ENCODE assay signal across 23 cellular contexts in the genomic region with DNA sequence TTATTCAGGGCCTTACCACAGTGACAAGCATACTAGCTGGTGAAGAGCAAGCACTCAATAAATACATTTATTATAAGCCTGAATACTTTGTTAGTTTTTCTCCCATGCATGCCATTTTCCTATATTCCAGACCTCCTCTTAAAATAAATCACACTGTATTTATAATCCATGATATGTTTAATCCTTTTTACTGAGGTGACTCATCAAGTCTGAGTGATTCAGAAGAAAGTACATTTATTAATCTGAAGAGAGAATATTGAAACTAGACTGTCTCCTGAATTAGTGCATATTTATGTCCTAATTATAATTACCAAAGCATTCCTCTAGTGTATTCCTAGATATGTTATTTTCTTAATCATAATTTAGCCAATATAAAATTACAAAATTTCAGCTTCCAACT.
DNase-seq lines count a peak whose midpoint lies in the region; ATAC-seq and TF ChIP-seq lines count a peak whose summit lies in the region.
"Had no signal": no experiment of that assay in that cellular context is flagged by ENCODE, and none has a peak within 500 bp of the region (broad histone marks: within the 10 kb centered on the region; RNA-seq: fewer than 3 reads in every experiment).

No MANE protein-coding gene starts in this region.

- H3K4me3 Mint-ChIP-seq in chondrocyte (ENCODE audit: unreplicated experiment): no peak overlapping the region
- H3K4me3 Mint-ChIP-seq: B cell, CD14-positive monocyte, H9 had no signal

- peaks cover 19% of the 10 kb centered on the region for H3K36me3 Mint-ChIP-seq in chondrocyte (ENCODE audit: low read depth)
- H3K36me3 Mint-ChIP-seq: CD14-positive monocyte had no signal

- TF ChIP-seq EP300 in SK-N-SH (IDR thresholded peaks at IDR 0.05; ENCODE audit: borderline replicate concordance in 1 of 2, low read depth in 1 of 2, low read length in 1 of 2): no peak

- H3K9me3 Mint-ChIP-seq in chondrocyte (ENCODE audit: low read depth): no peaks in the 10 kb centered on the region
- H3K9me3 Mint-ChIP-seq: CD14-positive monocyte had no signal

- no peaks in the 10 kb centered on the region for H3F3A ChIP-seq in SK-N-SH (replicated peaks; ENCODE audit: insufficient read depth)

- no peaks in the 10 kb centered on the region for H3K27me3 Mint-ChIP-seq in chondrocyte (ENCODE audit: low read depth)

- H3K4me2 ChIP-seq in SK-N-SH: no peak overlapping the region
- H3K4me2 ChIP-seq: KMS-11 had no signal

- no peaks in the 10 kb centered on the region for H4K20me1 ChIP-seq in SK-N-SH (ENCODE audit: insufficient read depth)

- H3K4me1 ChIP-seq in SK-N-SH (ENCODE audit: control insufficient read depth in 1 of 2, insufficient read depth in 2 of 2, low read depth in 1 of 2, low read length in 1 of 2): no peaks in the 10 kb centered on the region; a peak in 1 of 4 replicates
- H3K4me1 ChIP-seq in heart right ventricle: no peaks in the 10 kb centered on the region

- H3K27ac Mint-ChIP-seq in chondrocyte (ENCODE audit: unreplicated experiment): no peak overlapping the region
- H3K27ac Mint-ChIP-seq: B cell, CD14-positive monocyte, H9 had no signal

- H3K27ac ChIP-seq in SK-N-SH (ENCODE audit: low read depth in 2 of 2, low read length in 1 of 2) (no peak overlapping the region), RWPE1 (no peak overlapping the region), heart right ventricle (no peak overlapping the region)
- H3K27ac ChIP-seq: 22Rv1, KMS-11 had no signal

- POLR2A ChIA-PET in SK-N-SH (lab: Yijun Ruan, JAX) (no interaction called here), RWPE1 (lab: Yijun Ruan, JAX; ENCODE audit: low non-redundant PET) (no interaction called here)

- H3K36me3 ChIP-seq in SK-N-SH (replicated peaks in 1 of 2; ENCODE audit: control insufficient read depth in 1 of 2, insufficient read depth in 2 of 2, low read length in 1 of 2): no peaks in the 10 kb centered on the region
- H3K36me3 ChIP-seq in heart right ventricle: no peaks in the 10 kb centered on the region

- no peak overlapping the region for H3K9ac ChIP-seq in SK-N-SH
- H3K9ac ChIP-seq: KMS-11 had no signal

- H3K9me3 ChIP-seq in SK-N-SH: no peaks in the 10 kb centered on the region
- H3K9me3 ChIP-seq in heart right ventricle: no peaks in the 10 kb centered on the region

- H3K27me3 ChIP-seq in SK-N-SH (ENCODE audit: insufficient read depth) (no peaks in the 10 kb centered on the region), heart right ventricle (no peaks in the 10 kb centered on the region)

- no peaks in the 10 kb centered on the region for H3K79me2 ChIP-seq in SK-N-SH (ENCODE audit: insufficient read depth)

- no peak overlapping the region for H2AFZ ChIP-seq in SK-N-SH (ENCODE audit: low read depth)

- H3K4me3 ChIP-seq in SK-N-SH (ENCODE audit: low read depth in 2 of 2, low read length in 1 of 2) (no peak overlapping the region), fibroblast of mammary gland (ENCODE audit: control insufficient read depth, low read depth, low read length) (no peak overlapping the region), heart right ventricle (no peak overlapping the region)

- TF ChIP-seq CTCF in SK-N-SH (IDR thresholded peaks at IDR 0.05) (no peak), RWPE1 (conservative IDR thresholded peaks at IDR 0.05; ENCODE audit: low read depth) (no peak), fibroblast of mammary gland (conservative IDR thresholded peaks at IDR 0.05; ENCODE audit: control insufficient read depth, insufficient read depth, low read depth, low read length) (no peak), chondrocyte (IDR thresholded peaks at IDR 0.05) (no peak), heart right ventricle (IDR thresholded peaks at IDR 0.05) (no peak)

- intact Hi-C loops in heart right ventricle (cut with DNase I): loop anchor here in 1 of 10 donors (10.0 kb wide), 1 partner anchor 368 kb away; no protein-coding TSS in a partner anchor

- DNase-seq in SK-N-SH (no peak), RWPE1 (ENCODE audit: low spot score) (peak; percentile 5), fibroblast of mammary gland (ENCODE audit: low read depth) (peak; percentile 3), chondrocyte (ENCODE audit: low spot score) (no peak), DMS53 treated with DMSO at 0.1 percent for 48 hours (lab: John Stamatoyannopoulos, UW; ENCODE audit: unreplicated experiment) (no peak), heart right ventricle (no peak)
- DNase-seq: DMS53; EL; H9; NCI-H1105; NCI-H146; NCI-H2029; NCI-H2227 treated with DMSO at 0.1 percent for 48 hours; NCI-H510A treated with DMSO at 0.1 percent for 48 hours; NCI-H748 treated with DMSO at 0.1 percent for 48 hours; NK-92 treated with Interleukin-12 subunit alpha and Interleukin-12 subunit beta, amount 100 ng/mL, for 24 hours had no signal

- peaks cover 4% of the 10 kb centered on the region for H3K4me1 Mint-ChIP-seq in chondrocyte (ENCODE audit: low read depth)
- H3K4me1 Mint-ChIP-seq: B cell, CD14-positive monocyte, H9 had no signal

- H3K9me2 ChIP-seq in SK-N-SH: no peaks in the 10 kb centered on the region

- ATAC-seq in SK-N-SH treated with all-trans-retinoic acid at 6 μM for 48 hours (peak; percentile 33; the same call in 1 of the 3 replicates), GM18858 (IDR thresholded peaks at IDR 0.05; ENCODE audit: unreplicated experiment) (no peak), heart right ventricle (no peak)
- ATAC-seq: Panc1 had no signal

- CTCF ChIA-PET in SK-N-SH (lab: Yijun Ruan, JAX): interaction anchor here (0.7 to 1.7 kb wide), 2 partner anchors 8 to 141 kb away, joined by 3 to 5 read pairs; no protein-coding TSS in a partner anchor
- CTCF ChIA-PET in RWPE1 (lab: Yijun Ruan, JAX): no interaction called here

- TF ChIP-seq RAD21 in SK-N-SH (IDR thresholded peaks at IDR 0.05; ENCODE audit: low read length): no peak

TF ChIP-seq in SK-N-SH treated with all-trans-retinoic acid at 6 μM for 48 hours, 23 proteins besides CTCF, POLR2A, EP300 and RAD21 (continues in another document):
- TF ChIP-seq ISL1 (CRISPR knock-in tag; IDR thresholded peaks at IDR 0.05) (peak; percentile 59; the same call in 1 of the 2 replicates), ZFP3 (CRISPR knock-in tag; IDR thresholded peaks at IDR 0.05) (no peak), TCF4 (CRISPR knock-in tag; IDR thresholded peaks at IDR 0.05; ENCODE audit: borderline replicate concordance) (no peak), ZFP30 (CRISPR knock-in tag; IDR thresholded peaks at IDR 0.05) (no peak), TOX (CRISPR knock-in tag; IDR thresholded peaks at IDR 0.05; ENCODE audit: borderline replicate concordance) (no peak), PPARA (CRISPR knock-in tag; IDR thresholded peaks at IDR 0.05; ENCODE audit: borderline replicate concordance) (no peak), ZC3H10 (CRISPR knock-in tag; IDR thresholded peaks at IDR 0.05) (0 out of 2 replicates have a peak, but pooled peaks have one; percentile 18), SNAI2 (CRISPR knock-in tag; IDR thresholded peaks at IDR 0.05) (no peak)
- TF ChIP-seq, protein P1, sequence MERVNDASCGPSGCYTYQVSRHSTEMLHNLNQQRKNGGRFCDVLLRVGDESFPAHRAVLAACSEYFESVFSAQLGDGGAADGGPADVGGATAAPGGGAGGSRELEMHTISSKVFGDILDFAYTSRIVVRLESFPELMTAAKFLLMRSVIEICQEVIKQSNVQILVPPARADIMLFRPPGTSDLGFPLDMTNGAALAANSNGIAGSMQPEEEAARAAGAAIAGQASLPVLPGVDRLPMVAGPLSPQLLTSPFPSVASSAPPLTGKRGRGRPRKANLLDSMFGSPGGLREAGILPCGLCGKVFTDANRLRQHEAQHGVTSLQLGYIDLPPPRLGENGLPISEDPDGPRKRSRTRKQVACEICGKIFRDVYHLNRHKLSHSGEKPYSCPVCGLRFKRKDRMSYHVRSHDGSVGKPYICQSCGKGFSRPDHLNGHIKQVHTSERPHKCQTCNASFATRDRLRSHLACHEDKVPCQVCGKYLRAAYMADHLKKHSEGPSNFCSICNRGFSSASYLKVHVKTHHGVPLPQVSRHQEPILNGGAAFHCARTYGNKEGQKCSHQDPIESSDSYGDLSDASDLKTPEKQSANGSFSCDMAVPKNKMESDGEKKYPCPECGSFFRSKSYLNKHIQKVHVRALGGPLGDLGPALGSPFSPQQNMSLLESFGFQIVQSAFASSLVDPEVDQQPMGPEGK (CRISPR knock-in tag; IDR thresholded peaks at IDR 0.05; ENCODE audit: borderline replicate concordance): no peak

TF ChIP-seq in SK-N-SH, 30 proteins besides CTCF, POLR2A, EP300 and RAD21 (continues in another document):
- TF ChIP-seq RCOR1 (IDR thresholded peaks at IDR 0.05; ENCODE audit: low read length) (no peak), NRF1 (IDR thresholded peaks at IDR 0.05; ENCODE audit: low read depth, low read length) (no peak)
- TF ChIP-seq, protein P2, sequence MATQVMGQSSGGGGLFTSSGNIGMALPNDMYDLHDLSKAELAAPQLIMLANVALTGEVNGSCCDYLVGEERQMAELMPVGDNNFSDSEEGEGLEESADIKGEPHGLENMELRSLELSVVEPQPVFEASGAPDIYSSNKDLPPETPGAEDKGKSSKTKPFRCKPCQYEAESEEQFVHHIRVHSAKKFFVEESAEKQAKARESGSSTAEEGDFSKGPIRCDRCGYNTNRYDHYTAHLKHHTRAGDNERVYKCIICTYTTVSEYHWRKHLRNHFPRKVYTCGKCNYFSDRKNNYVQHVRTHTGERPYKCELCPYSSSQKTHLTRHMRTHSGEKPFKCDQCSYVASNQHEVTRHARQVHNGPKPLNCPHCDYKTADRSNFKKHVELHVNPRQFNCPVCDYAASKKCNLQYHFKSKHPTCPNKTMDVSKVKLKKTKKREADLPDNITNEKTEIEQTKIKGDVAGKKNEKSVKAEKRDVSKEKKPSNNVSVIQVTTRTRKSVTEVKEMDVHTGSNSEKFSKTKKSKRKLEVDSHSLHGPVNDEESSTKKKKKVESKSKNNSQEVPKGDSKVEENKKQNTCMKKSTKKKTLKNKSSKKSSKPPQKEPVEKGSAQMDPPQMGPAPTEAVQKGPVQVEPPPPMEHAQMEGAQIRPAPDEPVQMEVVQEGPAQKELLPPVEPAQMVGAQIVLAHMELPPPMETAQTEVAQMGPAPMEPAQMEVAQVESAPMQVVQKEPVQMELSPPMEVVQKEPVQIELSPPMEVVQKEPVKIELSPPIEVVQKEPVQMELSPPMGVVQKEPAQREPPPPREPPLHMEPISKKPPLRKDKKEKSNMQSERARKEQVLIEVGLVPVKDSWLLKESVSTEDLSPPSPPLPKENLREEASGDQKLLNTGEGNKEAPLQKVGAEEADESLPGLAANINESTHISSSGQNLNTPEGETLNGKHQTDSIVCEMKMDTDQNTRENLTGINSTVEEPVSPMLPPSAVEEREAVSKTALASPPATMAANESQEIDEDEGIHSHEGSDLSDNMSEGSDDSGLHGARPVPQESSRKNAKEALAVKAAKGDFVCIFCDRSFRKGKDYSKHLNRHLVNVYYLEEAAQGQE (IDR thresholded peaks at IDR 0.05; ENCODE audit: low read depth, low read length): no peak
- TF ChIP-seq, protein P3, sequence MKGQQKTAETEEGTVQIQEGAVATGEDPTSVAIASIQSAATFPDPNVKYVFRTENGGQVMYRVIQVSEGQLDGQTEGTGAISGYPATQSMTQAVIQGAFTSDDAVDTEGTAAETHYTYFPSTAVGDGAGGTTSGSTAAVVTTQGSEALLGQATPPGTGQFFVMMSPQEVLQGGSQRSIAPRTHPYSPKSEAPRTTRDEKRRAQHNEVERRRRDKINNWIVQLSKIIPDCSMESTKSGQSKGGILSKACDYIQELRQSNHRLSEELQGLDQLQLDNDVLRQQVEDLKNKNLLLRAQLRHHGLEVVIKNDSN (IDR thresholded peaks at IDR 0.05; ENCODE audit: borderline replicate concordance, low read depth): no peak

Comparison
In these comparisons a context has a peak if more than half of its experiments do, and no peak if none do; other contexts are left out.
1. DNase-seq: peak in RWPE1 (single experiment) and fibroblast of mammary gland (single experiment); none in SK-N-SH (single experiment), chondrocyte (single experiment), DMS53 treated with DMSO at 0.1 percent for 48 hours (single experiment) and heart right ventricle (0 of 2).